Comparison of ENCODE assay signal across 8 cellular contexts in genomic region chr7:5822742-5823503, GRCh38. TPM values are rescaled to one million over a fixed set of nuclear protein-coding genes. Genes with fewer than 3 reads are reported as not detected.
DNase-seq lines count a peak whose midpoint lies in the region; ATAC-seq lines count a peak whose summit lies in the region.

No MANE protein-coding gene starts in this region.

- H3K4me1 ChIP-seq in esophagus (ENCODE audit: control insufficient read depth in 2 of 2, insufficient read depth in 2 of 2, low read length in 1 of 2), result peaks cover 0 to 4% of the 10 kb centered on the region in 2 donors
- H3K4me1 ChIP-seq in mucosa of stomach (ENCODE audit: control insufficient read depth, insufficient read depth, low read length), result no peaks in the 10 kb centered on the region

- no peaks in the 10 kb centered on the region for H3K9me3 ChIP-seq in esophagus (ENCODE audit: control insufficient read depth in 2 of 2, insufficient read depth in 1 of 2, low read depth in 1 of 2, low read length in 1 of 2)
- H3K9me3 ChIP-seq in mucosa of stomach (ENCODE audit: control insufficient read depth, low read length), result no peaks in the 10 kb centered on the region

- peaks cover 0 to 1% (median 0%) of the 10 kb centered on the region in 3 donors for H3K9me3 Mint-ChIP-seq in IgD-negative memory B cell

- H3K4me1 Mint-ChIP-seq in IgD-negative memory B cell, result peaks cover 12 to 16% (median 14%) of the 10 kb centered on the region in 3 donors

- peak overlapping the region; percentile 83 to 87 for H3K27ac ChIP-seq in esophagus (ENCODE audit: low read depth in 2 of 2, low read length in 1 of 2)

- H3K27ac Mint-ChIP-seq in IgD-negative memory B cell, result peak overlapping the region; percentile 95 to 97 (median 95)

- peak; percentile 99 for ATAC-seq in GM21576 (IDR thresholded peaks at IDR 0.05; ENCODE audit: unreplicated experiment)

- peak overlapping the region; percentile 67 for H3K9ac ChIP-seq in mucosa of stomach (ENCODE audit: low read length)

- H3K36me3 ChIP-seq in esophagus (ENCODE audit: control insufficient read depth in 2 of 2, insufficient read depth in 2 of 2, low read length in 1 of 2), result no peaks in the 10 kb centered on the region
- no peaks in the 10 kb centered on the region for H3K36me3 ChIP-seq in mucosa of stomach (ENCODE audit: control insufficient read depth, insufficient read depth, low read length)

- H3K4me3 ChIP-seq in esophagus (ENCODE audit: low read depth in 1 of 2, low read length in 2 of 2), result peak overlapping the region; percentile 81 to 82
- H3K4me3 ChIP-seq in mucosa of stomach (ENCODE audit: low read length), result peak overlapping the region; percentile 50

- peak overlapping the region; percentile 88 to 97 (median 94) for H3K4me3 Mint-ChIP-seq in IgD-negative memory B cell

- peaks cover 2% of the 10 kb centered on the region for H3K27me3 Mint-ChIP-seq in IgD-negative memory B cell

- no peaks in the 10 kb centered on the region for H3K27me3 ChIP-seq in esophagus (ENCODE audit: control insufficient read depth in 1 of 2, insufficient read depth in 2 of 2, low read length in 2 of 2)
- no peaks in the 10 kb centered on the region for H3K27me3 ChIP-seq in mucosa of stomach (ENCODE audit: control insufficient read depth, insufficient read depth, low read length)

- peak; percentile 97 for DNase-seq in DMS53 (lab: John Stamatoyannopoulos, UW)
- DNase-seq in OCI-M1 (lab: John Stamatoyannopoulos, UW), result peak; percentile 93
- peak; percentile 95 for DNase-seq in activated T-cell treated with anti-CD3 and anti-CD28 coated beads, Interleukin-2, amount 50 U/mL, for 1 hour
- DNase-seq in stimulated activated CD8-positive, alpha-beta memory T cell treated with anti-CD3 and anti-CD28 coated beads, Interleukin-4, amount 100 ng/mL, for 48 hours, result peak; percentile 96

- 0% methylated on average over 37 to 39 of the region's 39 CpGs for WGBS in esophagus, 2 donors

- H3K36me3 Mint-ChIP-seq in IgD-negative memory B cell, result no peaks in the 10 kb centered on the region

RNA-seq across cellular contexts. Expression of gene RNF216, which starts 41.5 kb away (rescaled TPM):
- polyA plus RNA-seq in IgD-negative memory B cell (31.6 TPM), esophagus (1 to 10 TPM; 6.0 to 7.7 TPM)

RNA-seq across cellular contexts. Expression of gene OCM, which starts 57.7 kb away (rescaled TPM):
- polyA plus RNA-seq in IgD-negative memory B cell (not detected), esophagus (under 1 TPM; 0.07 to 0.39 TPM)

Comparison
In these comparisons a context has a peak if more than half of its experiments do, and no peak if none do; other contexts are left out.
1. Peak in every context shown above with its lines: DNase-seq, ATAC-seq, H3K4me3 ChIP-seq and H3K27ac ChIP-seq.